ENCODE assay signal across 23 cellular contexts in genomic region chr1:240320645-240321044, GRCh38.
"Had no signal": no experiment of that assay in that cellular context is flagged by ENCODE, and none has a peak within 500 bp of the region (broad histone marks: within the 10 kb centered on the region; RNA-seq: fewer than 3 reads in every experiment).

No MANE protein-coding gene starts in this region.

- H3K9me3 ChIP-seq: breast epithelium, Peyer's patch had no signal

- H3K27ac ChIP-seq: breast epithelium, Peyer's patch, RWPE1 had no signal

- H3K27me3 ChIP-seq: breast epithelium, Peyer's patch had no signal

- DNase-seq: activated B cell treated with CpG ODN at 0.5 μM for 24 hours; activated CD4-positive, alpha-beta T cell treated with anti-CD3 and anti-CD28 coated beads for 1 hour; activated CD4-positive, alpha-beta T cell treated with anti-CD3 and anti-CD28 coated beads, Interleukin-2, amount 10 ng/mL, durations not matched to agents 24 days and 14 days; activated CD4-positive, alpha-beta T cell treated with anti-CD3 and anti-CD28 coated beads, Interleukin-2, amount 50 U/mL, for 48 hours; activated CD8-positive, alpha-beta memory T cell treated with anti-CD3 and anti-CD28 coated beads, Interleukin-2, amount 10 ng/mL, durations not matched to agents 7 days and 5 days; activated effector memory CD4-positive, alpha-beta T cell treated with anti-CD3 and anti-CD28 coated beads, Interleukin-2, amount 50 U/mL, for 16 hours; activated naive CD4-positive, alpha-beta T cell treated with Interleukin-2 at 50 U/mL for 16 hours; activated T-cell treated with anti-CD3 and anti-CD28 coated beads, Interleukin-2, amount 50 U/mL, for 4 hours; caudate nucleus; MM.1S; NCI-H1105 treated with DMSO at 0.1 percent for 48 hours; NCI-H1436 treated with DMSO at 0.1 percent for 48 hours; NCI-H187; NCI-H2081 treated with DMSO at 0.1 percent for 48 hours; NCI-H2171 treated with DMSO at 0.1 percent for 48 hours; NCI-H226; NCI-H526; Peyer's patch; SHP77; T-helper 17 cell; T-helper 9 cell had no signal

- H3K4me1 ChIP-seq: breast epithelium, Peyer's patch had no signal

- H3K4me3 ChIP-seq: breast epithelium, Peyer's patch had no signal

- H3K36me3 ChIP-seq: breast epithelium, Peyer's patch had no signal
